ENCODE assay signal across 11 cellular contexts in the genomic region with DNA sequence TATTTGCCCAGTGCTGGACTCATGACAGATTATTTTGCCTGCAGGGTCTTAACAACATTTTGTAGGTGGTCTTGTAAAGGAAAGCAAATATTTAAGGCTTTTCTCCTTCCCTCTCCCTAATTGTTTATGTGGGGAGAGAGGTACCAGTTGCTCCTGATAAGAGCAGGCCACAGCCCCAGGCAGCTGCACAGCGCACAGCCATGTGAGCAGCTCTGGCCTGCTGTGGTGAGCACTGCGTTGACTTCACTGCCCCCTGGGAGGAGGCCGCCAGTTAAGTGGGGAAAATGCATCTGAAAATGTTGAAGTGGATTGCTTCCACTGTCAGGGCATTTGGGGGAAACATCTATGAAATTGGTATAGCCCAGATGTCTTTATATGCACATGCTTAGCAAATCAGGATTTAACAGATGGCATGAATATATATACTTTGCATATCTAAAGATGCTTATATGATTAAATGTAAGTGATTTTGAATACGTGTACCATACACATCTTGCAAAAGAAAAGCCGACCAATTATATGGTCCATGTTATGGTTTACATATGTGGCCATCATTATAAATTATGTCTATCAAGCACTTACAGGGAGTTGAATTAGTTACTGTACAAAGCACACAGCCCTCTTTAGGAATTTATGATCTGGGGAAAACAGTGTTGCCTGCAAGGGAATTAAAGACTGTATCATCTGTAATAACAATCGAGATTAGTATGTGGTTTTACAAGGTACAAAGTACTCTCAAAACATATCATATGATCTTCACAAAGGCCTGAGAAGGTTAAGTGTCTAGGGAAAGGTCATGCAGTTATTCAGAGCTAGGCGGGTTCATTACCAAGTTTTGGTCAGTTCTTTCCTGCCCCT.
DNase-seq lines count a peak whose midpoint lies in the region; ATAC-seq, FAIRE-seq and TF ChIP-seq lines count a peak whose summit lies in the region.
"Had no signal": no experiment of that assay in that cellular context is flagged by ENCODE, and none has a peak within 500 bp of the region (broad histone marks: within the 10 kb centered on the region; RNA-seq: fewer than 3 reads in every experiment).

No MANE protein-coding gene starts in this region.

- FAIRE-seq in H54 (lab: Jason Lieb, UNC) = no peak

- no peaks in the 10 kb centered on the region for H3K9me3 ChIP-seq in HEK293 (ENCODE audit: control insufficient read depth, insufficient read depth, low read depth, low read length)
- no peaks in the 10 kb centered on the region for H3K9me3 ChIP-seq in endodermal cell (ENCODE audit: control insufficient read depth, low read length)

- no peaks in the 10 kb centered on the region for H3K36me3 ChIP-seq in HEK293 (ENCODE audit: control insufficient read depth in 2 of 2, insufficient read depth in 1 of 2, low read length in 2 of 2)
- no peaks in the 10 kb centered on the region for H3K36me3 ChIP-seq in endodermal cell (ENCODE audit: control insufficient read depth, insufficient read depth, low read length)

- H3K9me3 Mint-ChIP-seq in glutamatergic neuron (ENCODE audit: unreplicated experiment) = peaks cover 13% of the 10 kb centered on the region
- no peaks in the 10 kb centered on the region for H3K9me3 Mint-ChIP-seq in activated T-cell treated with anti-CD3 and anti-CD28 coated beads, Interleukin-2, amount 50 U/mL, for 72 hours
- no peaks in the 10 kb centered on the region for H3K9me3 Mint-ChIP-seq in endodermal cell
- H3K9me3 Mint-ChIP-seq: activated B cell treated with CpG ODN at 0.5 μM for 24 hours; activated naive CD4-positive, alpha-beta T cell treated with anti-CD3 and anti-CD28 coated beads, Interleukin-2, amount 50 U/mL, for 24 hours had no signal

- POLR2A ChIA-PET in HEK293 (lab: Yijun Ruan, JAX) = interaction anchor here (0.8 kb wide), 1 partner anchor 206 kb away, joined by 3 read pairs; no protein-coding TSS in a partner anchor

- TF ChIP-seq POLR2A in H54 (IDR thresholded peaks at IDR 0.05; ENCODE audit: low read depth, low read length) = no peak

- DNase-seq in Ammon's horn (ENCODE audit: low spot score) (peak; percentile 73), NCI-H774 (lab: John Stamatoyannopoulos, UW) (peak; percentile 45), glutamatergic neuron (peak; percentile 82), H54 (ENCODE audit: insufficient read length, low spot score) (no peak), EL (no peak), endodermal cell (no peak)
- no peak for DNase-seq in activated T-cell treated with anti-CD3 and anti-CD28 coated beads, Interleukin-2, amount 50 U/mL, for 72 hours
- DNase-seq: activated B cell treated with CpG ODN at 0.5 μM for 24 hours, NCI-H446 had no signal

- peaks cover under 1% of the 10 kb centered on the region for H3K27me3 ChIP-seq in endodermal cell (ENCODE audit: control insufficient read depth, insufficient read depth, low read length, poor library complexity, severe bottlenecking)

- peak overlapping the region; percentile 59 for H3K4me3 Mint-ChIP-seq in glutamatergic neuron (ENCODE audit: unreplicated experiment)
- no peak overlapping the region for H3K4me3 Mint-ChIP-seq in activated T-cell treated with anti-CD3 and anti-CD28 coated beads, Interleukin-2, amount 50 U/mL, for 72 hours
- H3K4me3 Mint-ChIP-seq in endodermal cell = no peak overlapping the region
- H3K4me3 Mint-ChIP-seq: activated B cell treated with CpG ODN at 0.5 μM for 24 hours; activated naive CD4-positive, alpha-beta T cell treated with anti-CD3 and anti-CD28 coated beads, Interleukin-2, amount 50 U/mL, for 24 hours had no signal

- CTCF ChIA-PET in HEK293 (lab: Yijun Ruan, JAX) = interaction anchor here (1.1 kb wide), 1 partner anchor 362 kb away, joined by 3 read pairs; no protein-coding TSS in a partner anchor

- peak overlapping the region; percentile 93 for H3K27ac Mint-ChIP-seq in glutamatergic neuron (ENCODE audit: unreplicated experiment)
- no peak overlapping the region for H3K27ac Mint-ChIP-seq in activated T-cell treated with anti-CD3 and anti-CD28 coated beads, Interleukin-2, amount 50 U/mL, for 72 hours
- H3K27ac Mint-ChIP-seq in endodermal cell = no peak overlapping the region
- H3K27ac Mint-ChIP-seq: activated B cell treated with CpG ODN at 0.5 μM for 24 hours had no signal

- 88 to 100% methylated on average over 3 to 7 of the region's 7 CpGs for WGBS in endodermal cell (ENCODE audit: insufficient coverage in 1 of 2, insufficient read length in 1 of 2), 2 experiments

- TF ChIP-seq CTCF in HEK293 (tag by site-specific recombination; IDR thresholded peaks at IDR 0.05) = peak; percentile 58; the same call in 1 of the 2 replicates
- TF ChIP-seq CTCF in glutamatergic neuron (IDR thresholded peaks at IDR 0.05; ENCODE audit: partially characterized antibody, unreplicated experiment) = no peak
- TF ChIP-seq CTCF in endodermal cell (conservative IDR thresholded peaks at IDR 0.05) = no peak

- H3K4me1 ChIP-seq in HEK293 (ENCODE audit: control insufficient read depth, insufficient read depth, low read length) = peaks cover 25% of the 10 kb centered on the region
- H3K4me1 ChIP-seq in endodermal cell (ENCODE audit: control insufficient read depth, insufficient read depth, low read length) = no peaks in the 10 kb centered on the region

- H3K27ac ChIP-seq in HEK293 (ENCODE audit: extremely low read depth, low read depth, low read length) (peak overlapping the region; percentile 70), endodermal cell (ENCODE audit: low read depth, low read length) (no peak overlapping the region)

- H3K4me3 ChIP-seq in HEK293 (ENCODE audit: low read depth, low read length) = no peak overlapping the region
- H3K4me3 ChIP-seq in endodermal cell (ENCODE audit: low read length) = no peak overlapping the region

- H3K36me3 Mint-ChIP-seq in glutamatergic neuron (ENCODE audit: unreplicated experiment) (no peaks in the 10 kb centered on the region), endodermal cell (ENCODE audit: low read depth) (no peaks in the 10 kb centered on the region)
- H3K36me3 Mint-ChIP-seq in activated T-cell treated with anti-CD3 and anti-CD28 coated beads, Interleukin-2, amount 50 U/mL, for 72 hours (ENCODE audit: insufficient read depth in 2 of 2) = no peaks in the 10 kb centered on the region
- H3K36me3 Mint-ChIP-seq: activated naive CD4-positive, alpha-beta T cell treated with anti-CD3 and anti-CD28 coated beads, Interleukin-2, amount 50 U/mL, for 24 hours had no signal

- H3K9ac ChIP-seq in endodermal cell (ENCODE audit: extremely low read depth, low read length, poor library complexity, severe bottlenecking) = no peak overlapping the region

- H3K4me1 Mint-ChIP-seq in glutamatergic neuron (ENCODE audit: low read depth, unreplicated experiment) (peaks cover 59% of the 10 kb centered on the region), endodermal cell (peaks cover 30% of the 10 kb centered on the region)
- H3K4me1 Mint-ChIP-seq in activated T-cell treated with anti-CD3 and anti-CD28 coated beads, Interleukin-2, amount 50 U/mL, for 72 hours (ENCODE audit: low read depth) = peaks cover 17% of the 10 kb centered on the region

- ATAC-seq in activated T-cell treated with anti-CD3 and anti-CD28 coated beads, Interleukin-2, amount 50 U/mL, for 72 hours (replicated peaks in 1 of 2) = no peak

- peaks cover 11% of the 10 kb centered on the region for H3K27me3 Mint-ChIP-seq in glutamatergic neuron (ENCODE audit: unreplicated experiment)
- H3K27me3 Mint-ChIP-seq in activated T-cell treated with anti-CD3 and anti-CD28 coated beads, Interleukin-2, amount 50 U/mL, for 72 hours (ENCODE audit: low read depth) = peaks cover 7% of the 10 kb centered on the region
- peaks cover 2% of the 10 kb centered on the region for H3K27me3 Mint-ChIP-seq in endodermal cell (ENCODE audit: insufficient read depth)
- H3K27me3 Mint-ChIP-seq: activated naive CD4-positive, alpha-beta T cell treated with anti-CD3 and anti-CD28 coated beads, Interleukin-2, amount 50 U/mL, for 24 hours had no signal

TF ChIP-seq in HEK293, 187 proteins besides CTCF, POLR2A, EP300 and RAD21 (continues in another document):
- TF ChIP-seq, protein P1, sequence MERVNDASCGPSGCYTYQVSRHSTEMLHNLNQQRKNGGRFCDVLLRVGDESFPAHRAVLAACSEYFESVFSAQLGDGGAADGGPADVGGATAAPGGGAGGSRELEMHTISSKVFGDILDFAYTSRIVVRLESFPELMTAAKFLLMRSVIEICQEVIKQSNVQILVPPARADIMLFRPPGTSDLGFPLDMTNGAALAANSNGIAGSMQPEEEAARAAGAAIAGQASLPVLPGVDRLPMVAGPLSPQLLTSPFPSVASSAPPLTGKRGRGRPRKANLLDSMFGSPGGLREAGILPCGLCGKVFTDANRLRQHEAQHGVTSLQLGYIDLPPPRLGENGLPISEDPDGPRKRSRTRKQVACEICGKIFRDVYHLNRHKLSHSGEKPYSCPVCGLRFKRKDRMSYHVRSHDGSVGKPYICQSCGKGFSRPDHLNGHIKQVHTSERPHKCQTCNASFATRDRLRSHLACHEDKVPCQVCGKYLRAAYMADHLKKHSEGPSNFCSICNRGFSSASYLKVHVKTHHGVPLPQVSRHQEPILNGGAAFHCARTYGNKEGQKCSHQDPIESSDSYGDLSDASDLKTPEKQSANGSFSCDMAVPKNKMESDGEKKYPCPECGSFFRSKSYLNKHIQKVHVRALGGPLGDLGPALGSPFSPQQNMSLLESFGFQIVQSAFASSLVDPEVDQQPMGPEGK (tag by site-specific recombination; IDR thresholded peaks at IDR 0.05) = peak; percentile 48
- no peak for TF ChIP-seq ZNF37A (tag by site-specific recombination; IDR thresholded peaks at IDR 0.05)
- no peak for TF ChIP-seq ZBTB7A (tag by site-specific recombination; IDR thresholded peaks at IDR 0.05; ENCODE audit: low read depth)
- TF ChIP-seq ZBTB17 (tag by site-specific recombination; IDR thresholded peaks at IDR 0.05) = peak; percentile 43
- TF ChIP-seq GLI2 (tag by site-specific recombination; IDR thresholded peaks at IDR 0.05; ENCODE audit: borderline replicate concordance, low read depth) = no peak
- no peak for TF ChIP-seq ZNF621 (tag by site-specific recombination; IDR thresholded peaks at IDR 0.05)
- peak; percentile 31 for TF ChIP-seq WT1 (tag by site-specific recombination; IDR thresholded peaks at IDR 0.05)
- TF ChIP-seq SP7 (tag by site-specific recombination; IDR thresholded peaks at IDR 0.05) = no peak; the same call in 1 of the 2 replicates
- no peak for TF ChIP-seq KLF16 (tag by site-specific recombination; IDR thresholded peaks at IDR 0.05)
- TF ChIP-seq ZNF600 (tag by site-specific recombination; IDR thresholded peaks at IDR 0.05) = peak; percentile 90
- TF ChIP-seq ZNF560 (tag by site-specific recombination; IDR thresholded peaks at IDR 0.05; ENCODE audit: borderline replicate concordance) = no peak
- peak; percentile 80 for TF ChIP-seq GLIS1 (tag by site-specific recombination; IDR thresholded peaks at IDR 0.05)

Comparison
In these comparisons a context has a peak if more than half of its experiments do, and no peak if none do; other contexts are left out.
1. DNase-seq: peak in Ammon's horn (single experiment), NCI-H774 (single experiment) and glutamatergic neuron (single experiment); none in H54 (single experiment), activated T-cell treated with anti-CD3 and anti-CD28 coated beads, Interleukin-2, amount 50 U/mL, for 72 hours (0 of 2), EL (single experiment) and endodermal cell (single experiment).